9 cellular contexts compared by ENCODE assay signal in the genomic region with DNA sequence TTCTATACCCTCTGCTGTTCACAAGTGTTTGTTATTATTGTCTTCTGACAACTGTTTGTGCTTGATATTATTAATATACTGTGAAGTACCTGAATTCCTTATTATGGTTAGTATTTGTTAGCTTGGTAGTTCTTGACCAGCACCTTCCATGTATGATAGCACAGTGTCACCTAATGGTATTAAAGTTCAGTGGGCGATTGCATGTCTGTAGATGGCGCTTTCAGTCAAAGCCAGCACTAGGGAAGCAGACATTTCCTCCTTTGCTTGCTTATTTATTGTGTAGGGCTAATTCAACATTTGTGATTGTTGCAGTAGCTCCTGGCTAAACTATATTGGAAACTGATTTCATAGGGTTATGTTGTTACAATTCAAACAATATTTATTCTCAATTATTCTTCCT.
DNase-seq lines count a peak whose midpoint lies in the region; TF ChIP-seq lines count a peak whose summit lies in the region.
"Had no signal": no experiment of that assay in that cellular context is flagged by ENCODE, and none has a peak within 500 bp of the region (broad histone marks: within the 10 kb centered on the region; RNA-seq: fewer than 3 reads in every experiment).

No MANE protein-coding gene starts in this region.

- no peak overlapping the region for H3K4me3 Mint-ChIP-seq in endodermal cell

- peak; percentile 16 for TF ChIP-seq CTCF in GM10266 (IDR thresholded peaks at IDR 0.05; ENCODE audit: control insufficient read depth, insufficient read depth, low read depth, missing control alignments)
- peak; percentile 63 for TF ChIP-seq CTCF in endodermal cell (conservative IDR thresholded peaks at IDR 0.05)

- H3K9ac ChIP-seq in endodermal cell (ENCODE audit: extremely low read depth, low read length, poor library complexity, severe bottlenecking) = no peak overlapping the region

- H3K27me3 ChIP-seq in endodermal cell (ENCODE audit: control insufficient read depth, insufficient read depth, low read length, poor library complexity, severe bottlenecking) = no peaks in the 10 kb centered on the region

- H3K36me3 Mint-ChIP-seq in endodermal cell (ENCODE audit: low read depth) = peaks cover 3% of the 10 kb centered on the region

- no peaks in the 10 kb centered on the region for H3K9me3 ChIP-seq in endodermal cell (ENCODE audit: control insufficient read depth, low read length)

- 66 to 83% methylated on average over 1 to 2 of the region's 2 CpGs for WGBS in endodermal cell (ENCODE audit: insufficient coverage in 1 of 2, insufficient read length in 1 of 2), 2 experiments

- intact Hi-C loops in posterior vena cava (cut with DNase I) = no loop called here

- DNase-seq in COLO668 (lab: John Stamatoyannopoulos, UW; ENCODE audit: unreplicated experiment) (peak; percentile 14), GM10266 (ENCODE audit: extremely low spot score) (no peak), NCI-H69 (lab: John Stamatoyannopoulos, UW) (peak; percentile 22), endodermal cell (no peak), posterior vena cava (ENCODE audit: low spot score) (no peak), islet precursor cell (no peak), NCI-H446 treated with DMSO at 0.1 percent for 48 hours (lab: John Stamatoyannopoulos, UW) (no peak)
- no peak for DNase-seq in activated naive CD4-positive, alpha-beta T cell treated with anti-CD3 and anti-CD28 coated beads, Interleukin-2, amount 50 U/mL, for 16 hours
- DNase-seq: GF-D8 had no signal

- no peaks in the 10 kb centered on the region for H3K27me3 Mint-ChIP-seq in endodermal cell (ENCODE audit: insufficient read depth)

- no peak overlapping the region for H3K27ac ChIP-seq in endodermal cell (ENCODE audit: low read depth, low read length)

- no peaks in the 10 kb centered on the region for H3K4me1 ChIP-seq in endodermal cell (ENCODE audit: control insufficient read depth, insufficient read depth, low read length)

- H3K4me3 ChIP-seq in endodermal cell (ENCODE audit: low read length) = no peak overlapping the region

- H3K9me3 Mint-ChIP-seq in endodermal cell = peaks cover 7% of the 10 kb centered on the region

- no peak overlapping the region for H3K27ac Mint-ChIP-seq in endodermal cell

- no peaks in the 10 kb centered on the region for H3K36me3 ChIP-seq in endodermal cell (ENCODE audit: control insufficient read depth, insufficient read depth, low read length)

- H3K4me1 Mint-ChIP-seq in endodermal cell = no peaks in the 10 kb centered on the region

Comparison
In these comparisons a context has a peak if more than half of its experiments do, and no peak if none do; other contexts are left out.
1. DNase-seq: peak in COLO668 (single experiment) and NCI-H69 (single experiment); none in GM10266 (single experiment), endodermal cell (single experiment), posterior vena cava (single experiment), activated naive CD4-positive, alpha-beta T cell treated with anti-CD3 and anti-CD28 coated beads, Interleukin-2, amount 50 U/mL, for 16 hours (single experiment), islet precursor cell (single experiment) and NCI-H446 treated with DMSO at 0.1 percent for 48 hours (single experiment).